28 cellular contexts compared by ENCODE assay signal in the genomic region with DNA sequence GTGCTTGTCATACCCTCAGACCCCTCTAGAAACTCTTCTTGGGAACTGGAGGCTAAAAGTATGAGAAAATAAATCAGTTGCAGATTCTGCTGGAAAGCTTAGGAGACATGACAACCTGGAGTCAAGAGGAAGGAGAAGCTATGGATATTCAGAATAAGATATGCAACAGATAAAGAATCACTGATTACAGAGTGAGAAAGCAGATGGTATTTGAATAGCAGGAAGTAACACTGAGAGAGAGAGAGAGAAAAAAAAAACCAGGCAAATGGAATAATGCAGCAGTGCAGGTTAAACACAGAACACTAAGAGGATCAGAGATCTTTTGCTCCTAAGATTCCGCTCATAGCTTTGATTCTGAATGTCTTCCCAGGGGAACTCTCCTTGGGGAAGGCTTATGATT.
"Had no signal": no experiment of that assay in that cellular context is flagged by ENCODE, and none has a peak within 500 bp of the region (broad histone marks: within the 10 kb centered on the region; RNA-seq: fewer than 3 reads in every experiment).

No MANE protein-coding gene starts in this region.

- H3K36me3 Mint-ChIP-seq: activated naive CD4-positive, alpha-beta T cell treated with anti-CD3 and anti-CD28 coated beads, Interleukin-2, amount 10 ng/mL, durations not matched to agents 7 days and 5 days; activated naive CD8-positive, alpha-beta T cell treated with anti-CD3 and anti-CD28 coated beads, Interleukin-2, amount 10 ng/mL, durations not matched to agents 7 days and 5 days had no signal

- H3K27me3 ChIP-seq: esophagus muscularis mucosa, foreskin keratinocyte, gastrocnemius medialis, heart left ventricle had no signal

- H3K4me3 ChIP-seq: esophagus muscularis mucosa, gastrocnemius medialis, heart left ventricle had no signal

- H3K4me1 Mint-ChIP-seq: activated CD4-positive, alpha-beta memory T cell treated with anti-CD3 and anti-CD28 coated beads, Interleukin-2, amount 10 ng/mL, durations not matched to agents 7 days and 5 days; activated CD4-positive, alpha-beta T cell treated with anti-CD3 and anti-CD28 coated beads, Interleukin-2, amount 10 ng/mL, durations not matched to agents 7 days and 5 days; activated naive CD4-positive, alpha-beta T cell treated with anti-CD3 and anti-CD28 coated beads, Interleukin-2, amount 10 ng/mL, durations not matched to agents 7 days and 5 days; activated naive CD8-positive, alpha-beta T cell treated with anti-CD3 and anti-CD28 coated beads, Interleukin-2, amount 10 ng/mL, durations not matched to agents 7 days and 5 days had no signal

- H3K27ac ChIP-seq: esophagus muscularis mucosa, foreskin keratinocyte, gastrocnemius medialis, heart left ventricle had no signal

- DNase-seq: activated CD4-positive, alpha-beta memory T cell treated with anti-CD3 and anti-CD28 coated beads, Interleukin-2, amount 10 ng/mL, durations not matched to agents 7 days and 5 days; activated CD4-positive, alpha-beta T cell treated with anti-CD3 and anti-CD28 coated beads for 1 hour; activated CD4-positive, alpha-beta T cell treated with anti-CD3 and anti-CD28 coated beads for 4 hours; activated CD4-positive, alpha-beta T cell treated with anti-CD3 and anti-CD28 coated beads, Interleukin-2, amount 10 ng/mL, durations not matched to agents 7 days and 5 days; activated CD4-positive, alpha-beta T cell treated with anti-CD3 and anti-CD28 coated beads, Interleukin-2, amount 50 U/mL, for 4 hours; activated CD8-positive, alpha-beta memory T cell treated with anti-CD3 and anti-CD28 coated beads, Interleukin-2, amount 50 U/mL, for 48 hours; activated gamma-delta T cell; activated naive CD4-positive, alpha-beta T cell; activated naive CD4-positive, alpha-beta T cell treated with anti-CD3 and anti-CD28 coated beads, Interleukin-2, amount 10 ng/mL, durations not matched to agents 7 days and 5 days; activated naive CD8-positive, alpha-beta T cell treated with anti-CD3 and anti-CD28 coated beads, Interleukin-2, amount 10 ng/mL, durations not matched to agents 7 days and 5 days; activated T-cell treated with anti-CD3 and anti-CD28 coated beads for 4 hours; activated T-cell treated with anti-CD3 and anti-CD28 coated beads, Interleukin-2, amount 50 U/mL, for 24 hours; activated T-cell treated with anti-CD3 and anti-CD28 coated beads, Interleukin-2, amount 50 U/mL, for 72 hours; caudate nucleus; cortex of kidney; dermis blood vessel endothelial cell; effector CD4-positive, alpha-beta T cell; effector memory CD8-positive, alpha-beta T cell; erythroblast; foreskin keratinocyte; gastrocnemius medialis; glutamatergic neuron; heart left ventricle; hypothalamus; T1000 had no signal

- H3K36me3 ChIP-seq: esophagus muscularis mucosa, gastrocnemius medialis, heart left ventricle had no signal

- H3K27me3 Mint-ChIP-seq: activated CD4-positive, alpha-beta memory T cell treated with anti-CD3 and anti-CD28 coated beads, Interleukin-2, amount 10 ng/mL, durations not matched to agents 7 days and 5 days; activated CD4-positive, alpha-beta T cell treated with anti-CD3 and anti-CD28 coated beads, Interleukin-2, amount 10 ng/mL, durations not matched to agents 7 days and 5 days; activated naive CD4-positive, alpha-beta T cell treated with anti-CD3 and anti-CD28 coated beads, Interleukin-2, amount 10 ng/mL, durations not matched to agents 7 days and 5 days; activated naive CD8-positive, alpha-beta T cell treated with anti-CD3 and anti-CD28 coated beads, Interleukin-2, amount 10 ng/mL, durations not matched to agents 7 days and 5 days; activated T-cell treated with anti-CD3 and anti-CD28 coated beads, Interleukin-2, amount 50 U/mL, for 24 hours; effector memory CD8-positive, alpha-beta T cell had no signal

- H3K4me3 Mint-ChIP-seq: activated CD4-positive, alpha-beta memory T cell treated with anti-CD3 and anti-CD28 coated beads, Interleukin-2, amount 10 ng/mL, durations not matched to agents 7 days and 5 days; activated CD4-positive, alpha-beta T cell treated with anti-CD3 and anti-CD28 coated beads, Interleukin-2, amount 10 ng/mL, durations not matched to agents 7 days and 5 days; activated naive CD4-positive, alpha-beta T cell treated with anti-CD3 and anti-CD28 coated beads, Interleukin-2, amount 10 ng/mL, durations not matched to agents 7 days and 5 days; activated naive CD8-positive, alpha-beta T cell treated with anti-CD3 and anti-CD28 coated beads, Interleukin-2, amount 10 ng/mL, durations not matched to agents 7 days and 5 days; activated T-cell treated with anti-CD3 and anti-CD28 coated beads, Interleukin-2, amount 50 U/mL, for 24 hours; activated T-cell treated with anti-CD3 and anti-CD28 coated beads, Interleukin-2, amount 50 U/mL, for 72 hours; effector memory CD8-positive, alpha-beta T cell; T-helper 2 cell treated with Interferon-gamma antibody and Interleukin-4, amounts not matched to agents 5 μg/mL and 100 μg/mL, for 36 hours had no signal

- H3K27ac Mint-ChIP-seq: activated CD4-positive, alpha-beta memory T cell treated with anti-CD3 and anti-CD28 coated beads, Interleukin-2, amount 10 ng/mL, durations not matched to agents 7 days and 5 days; activated CD4-positive, alpha-beta T cell treated with anti-CD3 and anti-CD28 coated beads, Interleukin-2, amount 10 ng/mL, durations not matched to agents 7 days and 5 days; activated naive CD4-positive, alpha-beta T cell treated with anti-CD3 and anti-CD28 coated beads, Interleukin-2, amount 10 ng/mL, durations not matched to agents 7 days and 5 days; activated naive CD4-positive, alpha-beta T cell treated with anti-CD3 and anti-CD28 coated beads, Interleukin-2, amount 50 U/mL, for 72 hours; activated naive CD8-positive, alpha-beta T cell treated with anti-CD3 and anti-CD28 coated beads, Interleukin-2, amount 10 ng/mL, durations not matched to agents 7 days and 5 days; activated T-cell treated with anti-CD3 and anti-CD28 coated beads, Interleukin-2, amount 50 U/mL, for 24 hours; activated T-cell treated with anti-CD3 and anti-CD28 coated beads, Interleukin-2, amount 50 U/mL, for 72 hours; effector memory CD8-positive, alpha-beta T cell; T-helper 2 cell treated with Interferon-gamma antibody and Interleukin-4, amounts not matched to agents 5 μg/mL and 100 μg/mL, for 36 hours had no signal

- H3K4me1 ChIP-seq: esophagus muscularis mucosa, foreskin keratinocyte, gastrocnemius medialis, heart left ventricle had no signal

- H3K9me3 Mint-ChIP-seq: activated naive CD8-positive, alpha-beta T cell treated with anti-CD3 and anti-CD28 coated beads, Interleukin-2, amount 10 ng/mL, durations not matched to agents 7 days and 5 days had no signal

- ATAC-seq: activated naive CD4-positive, alpha-beta T cell treated with anti-CD3 and anti-CD28 coated beads, Interleukin-2, amount 50 U/mL, for 72 hours; activated T-cell treated with anti-CD3 and anti-CD28 coated beads, Interleukin-2, amount 50 U/mL, for 72 hours; effector memory CD8-positive, alpha-beta T cell; foreskin keratinocyte; gastrocnemius medialis; heart left ventricle had no signal
